ENCODE assay signal across 16 cellular contexts in the genomic region with DNA sequence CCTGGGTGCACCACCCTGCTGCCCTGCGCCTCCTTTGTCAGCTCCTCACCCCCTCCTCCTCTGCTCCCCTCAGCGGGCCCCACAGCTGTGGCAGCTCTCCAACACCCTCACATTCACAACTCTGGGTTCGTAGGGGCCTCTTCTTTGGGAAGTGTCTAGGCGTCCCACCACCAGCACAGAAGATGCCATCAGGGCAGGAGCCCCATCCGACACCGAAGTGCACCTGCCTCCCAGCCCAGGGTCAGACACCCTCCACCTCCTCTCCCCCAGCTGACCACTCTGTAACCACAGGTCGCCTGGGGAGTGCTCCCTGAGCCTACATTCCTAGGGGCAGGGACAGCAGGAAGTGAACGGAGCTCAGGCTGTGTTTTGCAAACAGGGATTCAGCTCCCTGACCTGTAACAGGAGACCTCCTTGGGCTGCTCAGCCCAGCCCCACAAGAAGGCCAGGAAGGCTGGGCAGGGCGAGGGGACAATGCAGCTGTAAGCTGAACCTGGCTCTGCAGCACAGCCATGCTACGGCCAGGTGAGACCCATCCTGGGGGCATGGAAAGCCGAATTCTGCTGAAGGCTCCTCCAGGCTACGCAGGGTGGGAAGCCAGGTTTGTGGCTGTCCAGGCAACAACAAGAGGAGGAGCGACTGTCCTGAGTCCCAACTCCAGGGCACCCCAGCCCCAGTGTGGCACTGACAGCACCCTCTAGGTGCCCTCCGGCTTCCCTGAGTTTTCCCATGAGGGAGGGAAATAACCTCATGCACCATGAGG.
"Had no signal": no experiment of that assay in that cellular context is flagged by ENCODE, and none has a peak within 500 bp of the region (broad histone marks: within the 10 kb centered on the region; RNA-seq: fewer than 3 reads in every experiment).

No MANE protein-coding gene starts in this region.

- H3K27me3 Mint-ChIP-seq: activated CD4-positive, alpha-beta T cell treated with anti-CD3 and anti-CD28 coated beads, Interleukin-2, amount 10 ng/mL, durations not matched to agents 24 days and 14 days; activated naive CD8-positive, alpha-beta T cell; naive B cell; T-cell; type B pancreatic cell had no signal

- H3K4me1 Mint-ChIP-seq: activated CD4-positive, alpha-beta T cell treated with anti-CD3 and anti-CD28 coated beads, Interleukin-2, amount 10 ng/mL, durations not matched to agents 24 days and 14 days; mesothelial cell of epicardium; naive B cell; T-cell had no signal

- H3K27me3 ChIP-seq: right lobe of liver had no signal

- H3K4me3 Mint-ChIP-seq: activated CD4-positive, alpha-beta T cell treated with anti-CD3 and anti-CD28 coated beads, Interleukin-2, amount 10 ng/mL, durations not matched to agents 24 days and 14 days; activated naive CD8-positive, alpha-beta T cell; mesothelial cell of epicardium; naive B cell; T-cell; type B pancreatic cell had no signal

- H3K9me3 Mint-ChIP-seq: activated CD4-positive, alpha-beta T cell treated with anti-CD3 and anti-CD28 coated beads, Interleukin-2, amount 10 ng/mL, durations not matched to agents 24 days and 14 days; mesothelial cell of epicardium; naive B cell; T-cell; type B pancreatic cell had no signal

- H3K27ac ChIP-seq: prostate gland, right lobe of liver, SK-N-MC had no signal

- H3K9me3 ChIP-seq: prostate gland, right lobe of liver had no signal

- H3K36me3 ChIP-seq: prostate gland, right lobe of liver had no signal

- H3K4me3 ChIP-seq: prostate gland, right lobe of liver, SK-N-MC had no signal

- H3K27ac Mint-ChIP-seq: activated CD4-positive, alpha-beta T cell treated with anti-CD3 and anti-CD28 coated beads, Interleukin-2, amount 10 ng/mL, durations not matched to agents 24 days and 14 days; activated naive CD8-positive, alpha-beta T cell; mesothelial cell of epicardium; naive B cell; T-cell; type B pancreatic cell had no signal

- H3K4me1 ChIP-seq: prostate gland, right lobe of liver had no signal

- H3K36me3 Mint-ChIP-seq: activated naive CD8-positive, alpha-beta T cell; mesothelial cell of epicardium; naive B cell; T-cell; type B pancreatic cell had no signal

- DNase-seq: activated CD4-positive, alpha-beta T cell treated with anti-CD3 and anti-CD28 coated beads, Interleukin-2, amount 10 ng/mL, durations not matched to agents 24 days and 14 days; activated CD8-positive, alpha-beta memory T cell treated with anti-CD3 and anti-CD28 coated beads for 24 hours; activated effector memory CD4-positive, alpha-beta T cell treated with Interleukin-2 at 50 U/mL for 16 hours; amygdala; naive B cell; nucleus accumbens; right lobe of liver; stimulated activated CD4-positive, alpha-beta T cell treated with anti-CD3 and anti-CD28 coated beads, Interleukin-1b, Interleukin-23, amount 100 ng/mL, for 48 hours; stimulated activated naive CD4-positive, alpha-beta T cell treated with Interleukin-2 at 50 U/mL for 16 hours; T-cell; T1000 had no signal
